ENCODE assay signal across 14 cellular contexts in genomic region chr10:96299383-96299782, GRCh38. TPM values are rescaled to one million over a fixed set of nuclear protein-coding genes. Genes with fewer than 3 reads are reported as not detected.
DNase-seq lines count a peak whose midpoint lies in the region; ATAC-seq, FAIRE-seq and TF ChIP-seq lines count a peak whose summit lies in the region.
"Had no signal": no experiment of that assay in that cellular context is flagged by ENCODE, and none has a peak within 500 bp of the region (broad histone marks: within the 10 kb centered on the region; RNA-seq: fewer than 3 reads in every experiment).

No MANE protein-coding gene starts in this region.

- H3K9me3 ChIP-seq in CD4-positive, alpha-beta T cell (ENCODE audit: control insufficient read depth, low read length): no peaks in the 10 kb centered on the region
- no peaks in the 10 kb centered on the region for H3K9me3 ChIP-seq in gastrocnemius medialis
- H3K9me3 ChIP-seq: sigmoid colon had no signal

- no peak for TF ChIP-seq POLR2A in gastrocnemius medialis (IDR thresholded peaks at IDR 0.05)

- no peak overlapping the region for H3K4me3 ChIP-seq in gastrocnemius medialis
- H3K4me3 ChIP-seq: sigmoid colon had no signal

- intact Hi-C loops in CD4-positive, alpha-beta T cell (cut with DNase I, micrococcal nuclease): loop anchor here in 1 of 2 experiments (5.0 to 10.0 kb wide), 2 partner anchors 255 to 607 kb away; partner anchors contain the start of genes CCNJ and TCTN3
- intact Hi-C loops in gastrocnemius medialis (cut with DNase I; ENCODE audit: low total_unique reads): no loop called here

- peak overlapping the region; percentile 47 for H3K27ac ChIP-seq in CD4-positive, alpha-beta T cell (ENCODE audit: low read depth, low read length)
- no peak overlapping the region for H3K27ac ChIP-seq in gastrocnemius medialis
- H3K27ac ChIP-seq: sigmoid colon, VCaP had no signal

- H3K27me3 Mint-ChIP-seq in CD4-positive, alpha-beta T cell: peaks cover 12% of the 10 kb centered on the region
- H3K27me3 Mint-ChIP-seq in activated T-cell treated with anti-CD3 and anti-CD28 coated beads, Interleukin-2, amount 50 U/mL, for 72 hours (ENCODE audit: low read depth): no peaks in the 10 kb centered on the region

- no peak for TF ChIP-seq CTCF in CD4-positive, alpha-beta T cell (IDR thresholded peaks at IDR 0.05)
- TF ChIP-seq CTCF in gastrocnemius medialis (IDR thresholded peaks at IDR 0.05 in 4 of 5, conservative IDR thresholded peaks at IDR 0.05 in 1 of 5): no peak

- peak; percentile 92 for ATAC-seq in CD4-positive, alpha-beta T cell (ENCODE audit: poor library complexity)
- peak in 1 of 2 donors; percentile 22 for ATAC-seq in activated T-cell treated with anti-CD3 and anti-CD28 coated beads, Interleukin-2, amount 50 U/mL, for 72 hours (replicated peaks in 1 of 2)
- ATAC-seq in HG02981 (IDR thresholded peaks at IDR 0.05; ENCODE audit: unreplicated experiment) (no peak), gastrocnemius medialis (no peak), HG03460 (IDR thresholded peaks at IDR 0.05; ENCODE audit: unreplicated experiment) (no peak)

- in situ Hi-C loops in gastrocnemius medialis (cut with MboI; ENCODE audit: low sequenced_read_pairs in 4 of 4): loop anchor here in 2 of 4 donors (5.0 to 25.0 kb wide), 3 partner anchors 72 to 285 kb away; partner anchors contain the start of gene CCNJ (in 1 of the 2)

- no peaks in the 10 kb centered on the region for H3K36me3 ChIP-seq in gastrocnemius medialis
- H3K36me3 ChIP-seq: sigmoid colon had no signal

- FAIRE-seq in GM18507 (lab: Jason Lieb, UNC): peak; percentile 24

- peak in 8 of 10 experiments; percentile 4 to 46 (median 22) for DNase-seq in CD4-positive, alpha-beta T cell
- DNase-seq in GM18507 (ENCODE audit: extremely low spot score, insufficient read length, low read depth) (no peak), myocyte (ENCODE audit: low read depth) (peak; percentile 30), gastrocnemius medialis (no peak)
- DNase-seq in activated T-cell treated with anti-CD3 and anti-CD28 coated beads, Interleukin-2, amount 50 U/mL, for 72 hours: no peak
- DNase-seq: NCI-H1417 treated with DMSO at 0.1 percent for 48 hours, NCI-H82, SIG-M5, sigmoid colon had no signal

- H3K4me1 Mint-ChIP-seq in CD4-positive, alpha-beta T cell (ENCODE audit: low read depth): peaks cover 84% of the 10 kb centered on the region
- H3K4me1 Mint-ChIP-seq in activated T-cell treated with anti-CD3 and anti-CD28 coated beads, Interleukin-2, amount 50 U/mL, for 72 hours (ENCODE audit: low read depth): peaks cover 41% of the 10 kb centered on the region

- peak overlapping the region; percentile 89 for H3K27ac Mint-ChIP-seq in CD4-positive, alpha-beta T cell
- peak overlapping the region; percentile 70 for H3K27ac Mint-ChIP-seq in activated T-cell treated with anti-CD3 and anti-CD28 coated beads, Interleukin-2, amount 50 U/mL, for 72 hours

- no peaks in the 10 kb centered on the region for H3K9me3 Mint-ChIP-seq in CD4-positive, alpha-beta T cell
- H3K9me3 Mint-ChIP-seq in activated T-cell treated with anti-CD3 and anti-CD28 coated beads, Interleukin-2, amount 50 U/mL, for 72 hours: no peaks in the 10 kb centered on the region

- peak overlapping the region; percentile 63 for H3K4me3 Mint-ChIP-seq in CD4-positive, alpha-beta T cell
- peak overlapping the region; percentile 70 to 83 for H3K4me3 Mint-ChIP-seq in activated T-cell treated with anti-CD3 and anti-CD28 coated beads, Interleukin-2, amount 50 U/mL, for 72 hours

- no peaks in the 10 kb centered on the region for H3K27me3 ChIP-seq in CD4-positive, alpha-beta T cell (ENCODE audit: control insufficient read depth, insufficient read depth, low read length)
- H3K27me3 ChIP-seq in gastrocnemius medialis: peaks cover 9 to 15% (median 15%) of the 10 kb centered on the region in 3 donors
- H3K27me3 ChIP-seq: sigmoid colon had no signal

- H3K4me1 ChIP-seq in gastrocnemius medialis: no peaks in the 10 kb centered on the region
- H3K4me1 ChIP-seq: sigmoid colon had no signal

- no peaks in the 10 kb centered on the region for H3K36me3 Mint-ChIP-seq in CD4-positive, alpha-beta T cell (ENCODE audit: low read depth)
- no peaks in the 10 kb centered on the region for H3K36me3 Mint-ChIP-seq in activated T-cell treated with anti-CD3 and anti-CD28 coated beads, Interleukin-2, amount 50 U/mL, for 72 hours (ENCODE audit: insufficient read depth in 2 of 2)

- CTCF ChIA-PET in CD4-positive, alpha-beta T cell (lab: Charles Lee): no interaction called here

- POLR2A ChIA-PET in CD4-positive, alpha-beta T cell (lab: Charles Lee): interaction anchor here (0.6 to 1.7 kb wide), 6 partner anchors 15 to 209 kb away, joined by 3 to 7 read pairs (median 4); partner anchors contain the start of gene ZNF518A

RNA-seq across cellular contexts. Expression of gene DNTT, which starts 4.9 kb away (rescaled TPM):
- total RNA-seq in CD4-positive, alpha-beta T cell: under 1 TPM in 1 of 2 experiments, not detected in 1; 0.11 TPM
- total RNA-seq in activated T-cell treated with anti-CD3 and anti-CD28 coated beads, Interleukin-2, amount 50 U/mL, for 72 hours: not detected
- total RNA-seq in myocyte (not detected in 2 replicates), gastrocnemius medialis (not detected)
- polyA plus RNA-seq in myocyte (2012): not detected
- total RNA-seq: sigmoid colon, temporal lobe had no signal
- polyA plus RNA-seq: neural cell, sigmoid colon had no signal

RNA-seq across cellular contexts. Expression of gene BLNK, which starts 28.0 kb away (rescaled TPM):
- total RNA-seq in CD4-positive, alpha-beta T cell: not detected
- total RNA-seq in activated T-cell treated with anti-CD3 and anti-CD28 coated beads, Interleukin-2, amount 50 U/mL, for 72 hours: under 1 TPM in 1 of 2 donors, not detected in 1; 0.69 TPM
- total RNA-seq in myocyte (0.13 TPM in 1 of 2 replicates, not detected in the other), gastrocnemius medialis (under 1 TPM in 2 of 4 donors, not detected in 2; 0.24 to 0.29 TPM)
- polyA plus RNA-seq in myocyte (2012): not detected
- polyA plus RNA-seq: neural cell had no signal

RNA-seq across cellular contexts. Expression of gene OPALIN, which starts 59.4 kb away (rescaled TPM):
- total RNA-seq in CD4-positive, alpha-beta T cell: not detected
- not detected for total RNA-seq in activated T-cell treated with anti-CD3 and anti-CD28 coated beads, Interleukin-2, amount 50 U/mL, for 72 hours
- total RNA-seq in myocyte: not detected in 2 replicates
- not detected for polyA plus RNA-seq in myocyte (2012)
- not detected for total RNA-seq in gastrocnemius medialis
- total RNA-seq: sigmoid colon, temporal lobe had no signal
- polyA plus RNA-seq: neural cell, sigmoid colon had no signal

Comparison
In these comparisons a context has a peak if more than half of its experiments do, and no peak if none do; other contexts are left out.
1. DNase-seq: peak in CD4-positive, alpha-beta T cell (8 of 10) and myocyte (single experiment); none in GM18507 (single experiment), activated T-cell treated with anti-CD3 and anti-CD28 coated beads, Interleukin-2, amount 50 U/mL, for 72 hours (0 of 2) and gastrocnemius medialis (0 of 2).